30 cellular contexts compared by ENCODE assay signal in genomic region chr2:71811726-71812125, GRCh38.
"Had no signal": no experiment of that assay in that cellular context is flagged by ENCODE, and none has a peak within 500 bp of the region (broad histone marks: within the 10 kb centered on the region; RNA-seq: fewer than 3 reads in every experiment).

No MANE protein-coding gene starts in this region.

- H3K36me3 ChIP-seq: adrenal gland, esophagus squamous epithelium, gastroesophageal sphincter had no signal

- H3K9me3 Mint-ChIP-seq: activated CD4-positive, alpha-beta memory T cell treated with anti-CD3 and anti-CD28 coated beads for 36 hours; activated CD4-positive, alpha-beta T cell treated with anti-CD3 and anti-CD28 coated beads, Interleukin-2, amount 10 ng/mL, durations not matched to agents 24 days and 14 days; activated naive CD4-positive, alpha-beta T cell treated with anti-CD3 and anti-CD28 coated beads for 36 hours; activated naive CD4-positive, alpha-beta T cell treated with anti-CD3 and anti-CD28 coated beads, Interleukin-2, amount 50 U/mL, for 24 hours; activated naive CD8-positive, alpha-beta T cell treated with anti-CD3 and anti-CD28 coated beads for 36 hours; activated naive CD8-positive, alpha-beta T cell treated with anti-CD3 and anti-CD28 coated beads, Interleukin-2, amount 50 U/mL, for 24 hours; activated T-helper 1 cell treated with anti-CD3 and anti-CD28 coated beads, Interleukin-12 subunit alpha, Interleukin-12 subunit beta, Interleukin-2, Interleukin-4 antibody, amounts not matched to agents 30 ng/mL and 10 ng/mL and 1 ng/mL, durations not matched to agents 14 hours and 24 hours and 36 hours; activated T-helper 2 cell treated with anti-CD3 and anti-CD28 coated beads, Interferon-gamma antibody, Interleukin-2, Interleukin-4, amounts not matched to agents 10 μg/mL and 5 μg/mL and 100 μg/mL, durations not matched to agents 14 hours and 24 hours and 36 hours had no signal

- H3K4me3 ChIP-seq: adrenal gland, body of pancreas, esophagus squamous epithelium, gastroesophageal sphincter had no signal

- H3K27ac Mint-ChIP-seq: activated CD4-positive, alpha-beta memory T cell treated with anti-CD3 and anti-CD28 coated beads for 36 hours; activated CD4-positive, alpha-beta T cell treated with anti-CD3 and anti-CD28 coated beads for 36 hours; activated CD4-positive, alpha-beta T cell treated with anti-CD3 and anti-CD28 coated beads, Interleukin-2, amount 10 ng/mL, durations not matched to agents 24 days and 14 days; activated CD8-positive, alpha-beta memory T cell treated with anti-CD3 and anti-CD28 coated beads, Interleukin-2, amount 10 ng/mL, durations not matched to agents 7 days and 5 days; activated CD8-positive, alpha-beta T cell treated with anti-CD3 and anti-CD28 coated beads, Interleukin-2, amount 10 ng/mL, durations not matched to agents 7 days and 5 days; activated naive CD4-positive, alpha-beta T cell treated with anti-CD3 and anti-CD28 coated beads for 36 hours; activated naive CD4-positive, alpha-beta T cell treated with anti-CD3 and anti-CD28 coated beads, Interleukin-2, amount 50 U/mL, for 24 hours; activated naive CD8-positive, alpha-beta T cell treated with anti-CD3 and anti-CD28 coated beads for 36 hours; activated naive CD8-positive, alpha-beta T cell treated with anti-CD3 and anti-CD28 coated beads, Interleukin-2, amount 50 U/mL, for 24 hours; activated T-helper 1 cell treated with anti-CD3 and anti-CD28 coated beads, Interleukin-12 subunit alpha, Interleukin-12 subunit beta, Interleukin-2, Interleukin-4 antibody, amounts not matched to agents 30 ng/mL and 10 ng/mL and 1 ng/mL, durations not matched to agents 14 hours and 24 hours and 36 hours; activated T-helper 2 cell treated with anti-CD3 and anti-CD28 coated beads, Interferon-gamma antibody, Interleukin-2, Interleukin-4, amounts not matched to agents 10 μg/mL and 5 μg/mL and 100 μg/mL, durations not matched to agents 14 hours and 24 hours and 36 hours had no signal

- H3K4me1 ChIP-seq: adrenal gland, body of pancreas had no signal

- H3K4me1 Mint-ChIP-seq: activated CD4-positive, alpha-beta T cell treated with anti-CD3 and anti-CD28 coated beads for 36 hours; activated CD4-positive, alpha-beta T cell treated with anti-CD3 and anti-CD28 coated beads, Interleukin-2, amount 10 ng/mL, durations not matched to agents 24 days and 14 days; activated CD8-positive, alpha-beta memory T cell treated with anti-CD3 and anti-CD28 coated beads, Interleukin-2, amount 10 ng/mL, durations not matched to agents 7 days and 5 days; activated naive CD4-positive, alpha-beta T cell treated with anti-CD3 and anti-CD28 coated beads, Interleukin-2, amount 50 U/mL, for 24 hours; activated naive CD8-positive, alpha-beta T cell treated with anti-CD3 and anti-CD28 coated beads for 36 hours; activated naive CD8-positive, alpha-beta T cell treated with anti-CD3 and anti-CD28 coated beads, Interleukin-2, amount 50 U/mL, for 24 hours had no signal

- H3K36me3 Mint-ChIP-seq: activated CD4-positive, alpha-beta memory T cell treated with anti-CD3 and anti-CD28 coated beads for 36 hours; activated CD8-positive, alpha-beta memory T cell treated with anti-CD3 and anti-CD28 coated beads, Interleukin-2, amount 10 ng/mL, durations not matched to agents 7 days and 5 days; activated naive CD4-positive, alpha-beta T cell treated with anti-CD3 and anti-CD28 coated beads, Interleukin-2, amount 50 U/mL, for 24 hours; activated naive CD8-positive, alpha-beta T cell treated with anti-CD3 and anti-CD28 coated beads for 36 hours had no signal

- H3K27me3 Mint-ChIP-seq: activated CD4-positive, alpha-beta T cell treated with anti-CD3 and anti-CD28 coated beads, Interleukin-2, amount 10 ng/mL, durations not matched to agents 24 days and 14 days; activated naive CD8-positive, alpha-beta T cell treated with anti-CD3 and anti-CD28 coated beads for 36 hours had no signal

- H3K27me3 ChIP-seq: adrenal gland, body of pancreas, esophagus squamous epithelium, gastroesophageal sphincter had no signal

- H3K9me3 ChIP-seq: adrenal gland, body of pancreas, esophagus squamous epithelium, gastroesophageal sphincter had no signal

- H3K4me3 Mint-ChIP-seq: activated CD4-positive, alpha-beta memory T cell treated with anti-CD3 and anti-CD28 coated beads for 36 hours; activated CD4-positive, alpha-beta T cell treated with anti-CD3 and anti-CD28 coated beads for 36 hours; activated CD4-positive, alpha-beta T cell treated with anti-CD3 and anti-CD28 coated beads, Interleukin-2, amount 10 ng/mL, durations not matched to agents 24 days and 14 days; activated CD8-positive, alpha-beta memory T cell treated with anti-CD3 and anti-CD28 coated beads, Interleukin-2, amount 10 ng/mL, durations not matched to agents 7 days and 5 days; activated CD8-positive, alpha-beta T cell treated with anti-CD3 and anti-CD28 coated beads, Interleukin-2, amount 10 ng/mL, durations not matched to agents 7 days and 5 days; activated naive CD4-positive, alpha-beta T cell treated with anti-CD3 and anti-CD28 coated beads for 36 hours; activated naive CD4-positive, alpha-beta T cell treated with anti-CD3 and anti-CD28 coated beads, Interleukin-2, amount 50 U/mL, for 24 hours; activated naive CD8-positive, alpha-beta T cell treated with anti-CD3 and anti-CD28 coated beads for 36 hours; activated naive CD8-positive, alpha-beta T cell treated with anti-CD3 and anti-CD28 coated beads, Interleukin-2, amount 50 U/mL, for 24 hours; activated T-helper 1 cell treated with anti-CD3 and anti-CD28 coated beads, Interleukin-12 subunit alpha, Interleukin-12 subunit beta, Interleukin-2, Interleukin-4 antibody, amounts not matched to agents 30 ng/mL and 10 ng/mL and 1 ng/mL, durations not matched to agents 14 hours and 24 hours and 36 hours had no signal

- H3K27ac ChIP-seq: adrenal gland, body of pancreas, epithelial cell of prostate, esophagus squamous epithelium, gastroesophageal sphincter had no signal

- DNase-seq: activated CD4-positive, alpha-beta memory T cell treated with anti-CD3 and anti-CD28 coated beads for 36 hours; activated CD4-positive, alpha-beta T cell treated with anti-CD3 and anti-CD28 coated beads for 36 hours; activated CD4-positive, alpha-beta T cell treated with anti-CD3 and anti-CD28 coated beads, Interleukin-2, amount 10 ng/mL, durations not matched to agents 24 days and 14 days; activated CD4-positive, CD25-positive, alpha-beta regulatory T cell; activated CD4-positive, CD25-positive, alpha-beta regulatory T cell treated with anti-CD3 and anti-CD28 coated beads, Interleukin-2, amount 50 U/mL, for 72 hours; activated CD8-positive, alpha-beta memory T cell treated with anti-CD3 and anti-CD28 coated beads, Interleukin-2, amount 10 ng/mL, durations not matched to agents 7 days and 5 days; activated CD8-positive, alpha-beta memory T cell treated with anti-CD3 and anti-CD28 coated beads, Interleukin-2, amount 50 U/mL, for 4 hours; activated CD8-positive, alpha-beta T cell treated with anti-CD3 and anti-CD28 coated beads, Interleukin-2, amount 10 ng/mL, durations not matched to agents 7 days and 5 days; activated effector memory CD4-positive, alpha-beta T cell treated with anti-CD3 and anti-CD28 coated beads, Interleukin-2, amount 50 U/mL, for 16 hours; activated naive CD4-positive, alpha-beta T cell treated with anti-CD3 and anti-CD28 coated beads for 36 hours; activated naive CD8-positive, alpha-beta T cell treated with anti-CD3 and anti-CD28 coated beads for 36 hours; activated naive CD8-positive, alpha-beta T cell treated with anti-CD3 and anti-CD28 coated beads, Interleukin-2, amount 50 U/mL, for 24 hours; activated T-cell treated with anti-CD3 and anti-CD28 coated beads, Interleukin-2, amount 50 U/mL, for 1 hour; activated T-cell treated with anti-CD3 and anti-CD28 coated beads, Interleukin-2, amount 50 U/mL, for 48 hours; amygdala; aorta; body of pancreas; caudate nucleus; cortex of kidney; dermis blood vessel endothelial cell; effector CD8-positive, alpha-beta T cell; esophagus squamous epithelium; foreskin melanocyte; T-helper 2 cell had no signal
